Comparison of ENCODE assay signal across 8 cellular contexts in the genomic region with DNA sequence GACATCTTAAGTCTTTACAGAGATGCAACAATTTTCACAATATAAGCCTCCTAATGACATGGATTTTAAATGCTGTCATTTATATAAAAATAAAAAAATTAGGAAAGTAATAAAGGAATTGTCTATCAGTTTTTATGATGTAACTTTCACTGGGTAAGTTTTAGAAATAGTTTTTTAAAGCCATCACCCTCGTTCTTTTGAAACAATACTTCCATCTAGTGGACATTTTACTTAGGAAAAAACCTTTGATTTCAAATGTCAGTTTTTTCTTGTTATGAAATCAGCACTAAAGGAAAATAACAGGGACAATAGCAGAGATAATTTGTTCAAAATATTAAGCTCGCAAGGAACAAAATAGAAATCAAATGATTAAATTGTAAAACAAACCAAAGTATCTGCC. TPM values are rescaled to one million over a fixed set of nuclear protein-coding genes. Genes with fewer than 3 reads are reported as not detected.
A peak's percentile ranks its signal among the peaks of the same experiment; 100 is the strongest.
DNase-seq lines count a peak whose midpoint lies in the region; ATAC-seq and TF ChIP-seq lines count a peak whose summit lies in the region.

No MANE protein-coding gene starts in this region.

- intact Hi-C loops in natural killer cell (cut with micrococcal nuclease) = loop anchor here (2.0 kb wide), 1 partner anchor 940 kb away; no protein-coding TSS in a partner anchor

- no peaks in the 10 kb centered on the region for H3K9me3 ChIP-seq in suprapubic skin

- no peak for DNase-seq in natural killer cell
- DNase-seq in natural killer cell treated with Interleukin-12 subunit alpha and Interleukin-12 subunit beta and Interleukin-15 and Interleukin-18, amount 100 ng/mL, for 72 hours (ENCODE audit: low spot score) = no peak
- DNase-seq in SHP77 treated with DMSO at 0.1 percent for 48 hours (lab: John Stamatoyannopoulos, UW) = peak; percentile 42
- DNase-seq in foreskin fibroblast = peak; percentile 10 to 55
- DNase-seq in suprapubic skin (ENCODE audit: low spot score in 2 of 2) = no peak
- no peak for DNase-seq in HPDE6-E6E7 (ENCODE audit: extremely low spot score)

- no peak for TF ChIP-seq POLR2A in suprapubic skin (IDR thresholded peaks at IDR 0.05)

- H3K27me3 ChIP-seq in suprapubic skin = no peaks in the 10 kb centered on the region

- no peaks in the 10 kb centered on the region for H3K4me1 Mint-ChIP-seq in natural killer cell
- H3K4me1 Mint-ChIP-seq in natural killer cell treated with Interleukin-12 subunit alpha and Interleukin-12 subunit beta and Interleukin-15 and Interleukin-18, amount 100 ng/mL, for 72 hours (ENCODE audit: low read depth in 2 of 2) = no peaks in the 10 kb centered on the region

- 19% methylated on average over 2 of the region's 2 CpGs for WGBS in suprapubic skin

- H3K4me3 Mint-ChIP-seq in natural killer cell = no peak overlapping the region
- H3K4me3 Mint-ChIP-seq in natural killer cell treated with Interleukin-12 subunit alpha and Interleukin-12 subunit beta and Interleukin-15 and Interleukin-18, amount 100 ng/mL, for 72 hours = no peak overlapping the region

- H3K36me3 Mint-ChIP-seq in natural killer cell = no peaks in the 10 kb centered on the region
- no peaks in the 10 kb centered on the region for H3K36me3 Mint-ChIP-seq in natural killer cell treated with Interleukin-12 subunit alpha and Interleukin-12 subunit beta and Interleukin-15 and Interleukin-18, amount 100 ng/mL, for 72 hours

- H3K27ac Mint-ChIP-seq in natural killer cell = no peak overlapping the region
- no peak overlapping the region for H3K27ac Mint-ChIP-seq in natural killer cell treated with Interleukin-12 subunit alpha and Interleukin-12 subunit beta and Interleukin-15 and Interleukin-18, amount 100 ng/mL, for 72 hours

- TF ChIP-seq CTCF in natural killer cell (IDR thresholded peaks at IDR 0.05) (peak; percentile 31), foreskin fibroblast (IDR thresholded peaks at IDR 0.05; ENCODE audit: low read depth, low read length) (no peak), suprapubic skin (IDR thresholded peaks at IDR 0.05) (peak; percentile 19 to 23)

- H3K27me3 Mint-ChIP-seq in natural killer cell (ENCODE audit: low read depth in 2 of 2) = peaks cover 0 to 2% of the 10 kb centered on the region in 2 donors
- H3K27me3 Mint-ChIP-seq in natural killer cell treated with Interleukin-12 subunit alpha and Interleukin-12 subunit beta and Interleukin-15 and Interleukin-18, amount 100 ng/mL, for 72 hours = no peaks in the 10 kb centered on the region

- H3K4me3 ChIP-seq in foreskin fibroblast (ENCODE audit: low read depth in 1 of 2, low read length in 2 of 2) = no peak overlapping the region
- no peak overlapping the region for H3K4me3 ChIP-seq in suprapubic skin

- no peaks in the 10 kb centered on the region for H3K36me3 ChIP-seq in suprapubic skin

- H3K4me1 ChIP-seq in suprapubic skin = no peaks in the 10 kb centered on the region

- ATAC-seq in natural killer cell (no peak), GM19397 (IDR thresholded peaks at IDR 0.05; ENCODE audit: unreplicated experiment) (no peak), HG03280 (IDR thresholded peaks at IDR 0.05; ENCODE audit: unreplicated experiment) (no peak)
- no peak for ATAC-seq in natural killer cell treated with Interleukin-12 subunit alpha and Interleukin-12 subunit beta and Interleukin-15 and Interleukin-18, amount 100 ng/mL, for 72 hours

- no peak for TF ChIP-seq EP300 in suprapubic skin (IDR thresholded peaks at IDR 0.05)

- no peak overlapping the region for H3K27ac ChIP-seq in suprapubic skin

- H3K9me3 Mint-ChIP-seq in natural killer cell = no peaks in the 10 kb centered on the region
- no peaks in the 10 kb centered on the region for H3K9me3 Mint-ChIP-seq in natural killer cell treated with Interleukin-12 subunit alpha and Interleukin-12 subunit beta and Interleukin-15 and Interleukin-18, amount 100 ng/mL, for 72 hours

RNA-seq across cellular contexts. Expression of a gene that starts 24.3 kb away (rescaled TPM):
- not detected for total RNA-seq in natural killer cell
- total RNA-seq in natural killer cell treated with Interleukin-12 subunit alpha and Interleukin-12 subunit beta and Interleukin-15 and Interleukin-18, amount 100 ng/mL, for 72 hours = not detected
- 1 to 10 TPM; 1.6 to 5.4 (median 4.5) TPM for total RNA-seq in suprapubic skin

Comparison
In these comparisons a context has a peak if more than half of its experiments do, and no peak if none do; other contexts are left out.
1. DNase-seq: peak in SHP77 treated with DMSO at 0.1 percent for 48 hours (single experiment) and foreskin fibroblast (2 of 2); none in natural killer cell (single experiment), natural killer cell treated with Interleukin-12 subunit alpha and Interleukin-12 subunit beta and Interleukin-15 and Interleukin-18, amount 100 ng/mL, for 72 hours (single experiment), suprapubic skin (0 of 2) and HPDE6-E6E7 (single experiment).